In the genomic region with DNA sequence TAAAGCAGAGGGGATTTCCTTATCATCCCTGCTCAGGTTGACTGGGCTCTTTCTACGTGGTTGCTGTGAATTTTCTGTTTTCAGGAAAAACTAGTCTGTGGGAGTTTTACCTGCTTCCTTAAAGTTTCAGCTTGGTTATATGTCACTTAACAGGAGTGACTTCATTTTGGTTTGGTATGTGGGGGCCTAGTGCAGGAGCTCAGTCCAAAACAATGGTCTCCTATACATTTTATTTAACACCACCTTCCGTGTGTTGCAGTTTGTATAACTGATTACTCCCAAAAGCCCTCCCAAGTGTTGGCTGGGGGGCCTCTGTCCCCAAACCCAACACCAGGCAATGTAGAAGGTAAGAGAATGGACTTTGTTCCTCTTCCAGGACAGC, we compare ENCODE assay signal across 1 cellular context.
TF ChIP-seq lines count a peak whose summit lies in the region.

No MANE protein-coding gene starts in this region.

TF ChIP-seq in GM12878, 131 proteins besides CTCF, POLR2A, EP300 and RAD21 (continued from another document):
- TF ChIP-seq, protein P1, sequence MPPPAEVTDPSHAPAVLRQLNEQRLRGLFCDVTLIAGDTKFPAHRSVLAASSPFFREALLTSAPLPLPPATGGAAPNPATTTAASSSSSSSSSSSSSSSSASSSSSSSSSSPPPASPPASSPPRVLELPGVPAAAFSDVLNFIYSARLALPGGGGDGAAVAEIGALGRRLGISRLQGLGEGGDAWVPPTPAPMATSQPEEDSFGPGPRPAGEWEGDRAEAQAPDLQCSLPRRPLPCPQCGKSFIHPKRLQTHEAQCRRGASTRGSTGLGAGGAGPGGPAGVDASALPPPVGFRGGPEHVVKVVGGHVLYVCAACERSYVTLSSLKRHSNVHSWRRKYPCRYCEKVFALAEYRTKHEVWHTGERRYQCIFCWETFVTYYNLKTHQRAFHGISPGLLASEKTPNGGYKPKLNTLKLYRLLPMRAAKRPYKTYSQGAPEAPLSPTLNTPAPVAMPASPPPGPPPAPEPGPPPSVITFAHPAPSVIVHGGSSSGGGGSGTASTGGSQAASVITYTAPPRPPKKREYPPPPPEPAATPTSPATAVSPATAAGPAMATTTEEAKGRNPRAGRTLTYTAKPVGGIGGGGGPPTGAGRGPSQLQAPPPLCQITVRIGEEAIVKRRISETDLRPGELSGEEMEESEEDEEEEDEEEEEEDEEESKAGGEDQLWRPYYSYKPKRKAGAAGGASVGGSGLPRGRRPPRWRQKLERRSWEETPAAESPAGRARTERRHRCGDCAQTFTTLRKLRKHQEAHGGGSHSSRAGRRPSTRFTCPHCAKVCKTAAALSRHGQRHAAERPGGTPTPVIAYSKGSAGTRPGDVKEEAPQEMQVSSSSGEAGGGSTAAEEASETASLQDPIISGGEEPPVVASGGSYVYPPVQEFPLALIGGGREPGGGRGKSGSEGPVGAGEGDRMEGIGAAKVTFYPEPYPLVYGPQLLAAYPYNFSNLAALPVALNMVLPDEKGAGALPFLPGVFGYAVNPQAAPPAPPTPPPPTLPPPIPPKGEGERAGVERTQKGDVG (CRISPR knock-in tag; IDR thresholded peaks at IDR 0.05), result peak; percentile 94
- TF ChIP-seq YY1 (IDR thresholded peaks at IDR 0.05; ENCODE audit: low read depth, low read length), result 0 out of 2 replicates have a peak, but pooled peaks have one; percentile 65
- TF ChIP-seq, protein P2, sequence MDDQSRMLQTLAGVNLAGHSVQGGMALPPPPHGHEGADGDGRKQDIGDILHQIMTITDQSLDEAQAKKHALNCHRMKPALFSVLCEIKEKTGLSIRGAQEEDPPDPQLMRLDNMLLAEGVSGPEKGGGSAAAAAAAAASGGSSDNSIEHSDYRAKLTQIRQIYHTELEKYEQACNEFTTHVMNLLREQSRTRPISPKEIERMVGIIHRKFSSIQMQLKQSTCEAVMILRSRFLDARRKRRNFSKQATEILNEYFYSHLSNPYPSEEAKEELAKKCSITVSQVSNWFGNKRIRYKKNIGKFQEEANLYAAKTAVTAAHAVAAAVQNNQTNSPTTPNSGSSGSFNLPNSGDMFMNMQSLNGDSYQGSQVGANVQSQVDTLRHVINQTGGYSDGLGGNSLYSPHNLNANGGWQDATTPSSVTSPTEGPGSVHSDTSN (IDR thresholded peaks at IDR 0.05; ENCODE audit: insufficient replicate concordance, low read depth, low read length), result no peak
- TF ChIP-seq, protein P3, sequence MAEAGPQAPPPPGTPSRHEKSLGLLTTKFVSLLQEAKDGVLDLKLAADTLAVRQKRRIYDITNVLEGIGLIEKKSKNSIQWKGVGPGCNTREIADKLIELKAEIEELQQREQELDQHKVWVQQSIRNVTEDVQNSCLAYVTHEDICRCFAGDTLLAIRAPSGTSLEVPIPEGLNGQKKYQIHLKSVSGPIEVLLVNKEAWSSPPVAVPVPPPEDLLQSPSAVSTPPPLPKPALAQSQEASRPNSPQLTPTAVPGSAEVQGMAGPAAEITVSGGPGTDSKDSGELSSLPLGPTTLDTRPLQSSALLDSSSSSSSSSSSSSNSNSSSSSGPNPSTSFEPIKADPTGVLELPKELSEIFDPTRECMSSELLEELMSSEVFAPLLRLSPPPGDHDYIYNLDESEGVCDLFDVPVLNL (IDR thresholded peaks at IDR 0.05; ENCODE audit: low read depth, low read length), result no peak
- TF ChIP-seq HDAC6 (IDR thresholded peaks at IDR 0.05; ENCODE audit: unreplicated experiment), result no peak
- TF ChIP-seq MTA2 (IDR thresholded peaks at IDR 0.05; ENCODE audit: low read depth), result no peak
- no peak; the same call in 1 of the 2 replicates for TF ChIP-seq MTA3 (IDR thresholded peaks at IDR 0.05; ENCODE audit: borderline replicate concordance, low read length)
